Comparison of ENCODE assay signal across 13 cellular contexts in the genomic region with DNA sequence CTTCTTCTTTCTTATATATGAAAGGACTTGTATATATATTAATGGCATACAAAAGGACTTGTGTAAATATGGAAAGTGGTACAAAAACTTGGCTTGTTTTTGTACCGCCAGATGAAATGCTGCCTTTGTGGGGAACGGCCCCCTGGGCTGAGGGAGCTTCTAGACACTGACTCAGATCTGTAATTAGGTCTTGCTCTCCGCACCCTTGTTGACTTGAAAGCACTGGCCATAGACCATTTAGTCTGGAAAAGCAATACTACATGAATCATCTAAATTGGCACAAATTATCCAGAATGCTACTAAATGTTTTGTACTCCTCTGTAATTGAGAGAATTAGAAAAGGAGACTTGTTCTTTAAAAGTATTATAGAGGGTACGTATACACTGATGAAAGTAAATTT.
DNase-seq lines count a peak whose midpoint lies in the region; ATAC-seq and TF ChIP-seq lines count a peak whose summit lies in the region.
"Had no signal": no experiment of that assay in that cellular context is flagged by ENCODE, and none has a peak within 500 bp of the region (broad histone marks: within the 10 kb centered on the region; RNA-seq: fewer than 3 reads in every experiment).

No MANE protein-coding gene starts in this region.

- H3T11ph ChIP-seq in H9 (ENCODE audit: low read length): no peak overlapping the region

- peak overlapping the region; percentile 65 for H3K27ac ChIP-seq in GM23248
- no peak overlapping the region for H3K27ac ChIP-seq in H9 (ENCODE audit: insufficient read length, low read depth, low read length)
- H3K27ac ChIP-seq: Peyer's patch, psoas muscle had no signal

- H2BK5ac ChIP-seq in H9 (ENCODE audit: insufficient read length, low read length): no peak overlapping the region

- H3K4me3 Mint-ChIP-seq in chondrocyte (ENCODE audit: unreplicated experiment) (no peak overlapping the region), osteocyte (ENCODE audit: unreplicated experiment) (no peak overlapping the region), H9 (no peak overlapping the region)
- H3K4me3 Mint-ChIP-seq: activated CD4-positive, alpha-beta memory T cell treated with anti-CD3 and anti-CD28 coated beads, Interleukin-2, amount 10 ng/mL, durations not matched to agents 7 days and 5 days; activated naive CD4-positive, alpha-beta T cell treated with anti-CD3 and anti-CD28 coated beads, Interleukin-2, amount 10 ng/mL, durations not matched to agents 7 days and 5 days had no signal

- DNase-seq in GM23248: peak; percentile 84
- peak; percentile 38 for DNase-seq in NCI-H345 (lab: John Stamatoyannopoulos, UW)
- no peak for DNase-seq in chondrocyte (ENCODE audit: low spot score)
- DNase-seq in osteocyte (ENCODE audit: extremely low spot score, unreplicated experiment): no peak
- DNase-seq in H9: no peak
- DNase-seq in KG1 (lab: John Stamatoyannopoulos, UW): no peak
- no peak for DNase-seq in NCI-H2029 treated with DMSO at 0.1 percent for 48 hours (lab: John Stamatoyannopoulos, UW)
- DNase-seq: activated CD4-positive, alpha-beta memory T cell treated with anti-CD3 and anti-CD28 coated beads, Interleukin-2, amount 10 ng/mL, durations not matched to agents 7 days and 5 days; activated naive CD4-positive, alpha-beta T cell treated with anti-CD3 and anti-CD28 coated beads, Interleukin-2, amount 10 ng/mL, durations not matched to agents 7 days and 5 days; Peyer's patch; psoas muscle; T1000 had no signal

- H2BK20ac ChIP-seq in H9 (ENCODE audit: low read depth, low read length, poor library complexity, severe bottlenecking): no peak overlapping the region

- no peaks in the 10 kb centered on the region for H3K27me3 Mint-ChIP-seq in chondrocyte (ENCODE audit: low read depth)
- H3K27me3 Mint-ChIP-seq in osteocyte (ENCODE audit: unreplicated experiment): no peaks in the 10 kb centered on the region
- H3K27me3 Mint-ChIP-seq in H9 (ENCODE audit: low read depth): no peaks in the 10 kb centered on the region
- H3K27me3 Mint-ChIP-seq: activated CD4-positive, alpha-beta memory T cell treated with anti-CD3 and anti-CD28 coated beads, Interleukin-2, amount 10 ng/mL, durations not matched to agents 7 days and 5 days; activated naive CD4-positive, alpha-beta T cell treated with anti-CD3 and anti-CD28 coated beads, Interleukin-2, amount 10 ng/mL, durations not matched to agents 7 days and 5 days had no signal

- H2AFZ ChIP-seq in GM23248: no peak overlapping the region
- no peak overlapping the region for H2AFZ ChIP-seq in H9 (ENCODE audit: low read length)

- no peak overlapping the region for H3K14ac ChIP-seq in H9 (ENCODE audit: insufficient read depth, low read length)

- H3K27ac Mint-ChIP-seq in chondrocyte (ENCODE audit: unreplicated experiment) (peak overlapping the region; percentile 90), osteocyte (ENCODE audit: unreplicated experiment) (peak overlapping the region; percentile 82), H9 (0 out of 7 replicates have a peak overlapping the region, but pooled peaks of 1 of the 3 experiments have one; percentile 66)
- H3K27ac Mint-ChIP-seq: activated CD4-positive, alpha-beta memory T cell treated with anti-CD3 and anti-CD28 coated beads, Interleukin-2, amount 10 ng/mL, durations not matched to agents 7 days and 5 days; activated naive CD4-positive, alpha-beta T cell treated with anti-CD3 and anti-CD28 coated beads, Interleukin-2, amount 10 ng/mL, durations not matched to agents 7 days and 5 days had no signal

- TF ChIP-seq CTCF in chondrocyte (IDR thresholded peaks at IDR 0.05) (no peak), osteocyte (IDR thresholded peaks at IDR 0.05) (no peak), H9 (conservative IDR thresholded peaks at IDR 0.05) (no peak)

- no peaks in the 10 kb centered on the region for H3K9me3 Mint-ChIP-seq in chondrocyte (ENCODE audit: low read depth)
- no peaks in the 10 kb centered on the region for H3K9me3 Mint-ChIP-seq in osteocyte (ENCODE audit: unreplicated experiment)
- H3K9me3 Mint-ChIP-seq in H9: no peaks in the 10 kb centered on the region
- H3K9me3 Mint-ChIP-seq: activated CD4-positive, alpha-beta memory T cell treated with anti-CD3 and anti-CD28 coated beads, Interleukin-2, amount 10 ng/mL, durations not matched to agents 7 days and 5 days; activated naive CD4-positive, alpha-beta T cell treated with anti-CD3 and anti-CD28 coated beads, Interleukin-2, amount 10 ng/mL, durations not matched to agents 7 days and 5 days had no signal

- no peak overlapping the region for H3K4ac ChIP-seq in H9 (ENCODE audit: low read depth, low read length)

- no peak overlapping the region for H2BK120ac ChIP-seq in H9 (ENCODE audit: low read depth, low read length, poor library complexity, severe bottlenecking)

- no peak overlapping the region for H2AK5ac ChIP-seq in H9 (ENCODE audit: insufficient read length, low read length)

- no peaks in the 10 kb centered on the region for H3K79me1 ChIP-seq in H9 (ENCODE audit: insufficient read depth, low read depth, low read length, poor library complexity, severe bottlenecking)

- peak overlapping the region; percentile 27; the same call in 1 of the 2 replicates for H3K9ac ChIP-seq in GM23248
- H3K9ac ChIP-seq in H9 (ENCODE audit: extremely low read depth, insufficient read length, low read length): no peak overlapping the region

- no peak overlapping the region for H4K91ac ChIP-seq in H9 (ENCODE audit: insufficient read length, low read depth, low read length)

- 6 to 7% methylated on average over 4 of the region's 4 CpGs for WGBS in GM23248 (ENCODE audit: low coverage in 1 of 2, low lambda C conversion rate in 2 of 2, missing lambda C conversion rate in 2 of 2), 2 experiments
- no CpG with 5 or more reads among the region's 4 CpGs for WGBS in H9 (ENCODE audit: extremely low coverage, insufficient read length, low lambda C conversion rate)

- H3K18ac ChIP-seq in H9 (ENCODE audit: insufficient read length, low read depth, low read length): no peak overlapping the region

- H3F3A ChIP-seq in GM23248 (ENCODE audit: insufficient read depth): peaks cover 40% of the 10 kb centered on the region

- no peak overlapping the region for H3K23ac ChIP-seq in H9 (ENCODE audit: insufficient read length, low read depth, low read length)

- H3K9me2 ChIP-seq in GM23248 (ENCODE audit: insufficient read depth): no peaks in the 10 kb centered on the region

- H3K79me2 ChIP-seq in GM23248 (ENCODE audit: insufficient read depth): peaks cover 82% of the 10 kb centered on the region
- H3K79me2 ChIP-seq in H9 (ENCODE audit: insufficient read depth, low read length): no peaks in the 10 kb centered on the region

- H3K9me3 ChIP-seq in GM23248 (ENCODE audit: low read depth): no peaks in the 10 kb centered on the region
- H3K9me3 ChIP-seq in H9 (ENCODE audit: control insufficient read depth, low read depth, low read length): no peaks in the 10 kb centered on the region
- H3K9me3 ChIP-seq: Peyer's patch, psoas muscle had no signal

- H3K4me1 Mint-ChIP-seq in chondrocyte (ENCODE audit: low read depth) (peaks cover 73% of the 10 kb centered on the region), osteocyte (ENCODE audit: unreplicated experiment) (peaks cover 49% of the 10 kb centered on the region), H9 (peaks cover 29% of the 10 kb centered on the region in 2 experiments)
- H3K4me1 Mint-ChIP-seq: activated CD4-positive, alpha-beta memory T cell treated with anti-CD3 and anti-CD28 coated beads, Interleukin-2, amount 10 ng/mL, durations not matched to agents 7 days and 5 days; activated naive CD4-positive, alpha-beta T cell treated with anti-CD3 and anti-CD28 coated beads, Interleukin-2, amount 10 ng/mL, durations not matched to agents 7 days and 5 days had no signal

- 0 out of 2 replicates have a peak overlapping the region, but pooled peaks have one; percentile 35 for H3K4me3 ChIP-seq in GM23248
- H3K4me3 ChIP-seq: Peyer's patch, psoas muscle had no signal

- no peak overlapping the region for H2BK15ac ChIP-seq in H9 (ENCODE audit: low read depth, low read length)

- no peak overlapping the region for H3K56ac ChIP-seq in H9 (ENCODE audit: insufficient read length, low read depth, low read length)

- H2BK12ac ChIP-seq in H9 (ENCODE audit: insufficient read length, low read depth, low read length): no peak overlapping the region

- H4K5ac ChIP-seq in H9 (ENCODE audit: insufficient read length, low read depth, low read length): no peak overlapping the region

- H3K23me2 ChIP-seq in H9 (ENCODE audit: insufficient read length, low read depth, low read length, poor library complexity, severe bottlenecking): no peaks in the 10 kb centered on the region

- H3K27me3 ChIP-seq in GM23248 (replicated peaks; ENCODE audit: insufficient read depth) (no peaks in the 10 kb centered on the region), H9 (ENCODE audit: insufficient read depth, low read length) (no peaks in the 10 kb centered on the region)
- H3K27me3 ChIP-seq: Peyer's patch had no signal

- H3K4me1 ChIP-seq in GM23248 (ENCODE audit: insufficient read depth) (peaks cover 48% of the 10 kb centered on the region), H9 (ENCODE audit: insufficient read depth, low read length) (peaks cover 5% of the 10 kb centered on the region; the same call in 1 of the 2 replicates)
- H3K4me1 ChIP-seq: Peyer's patch, psoas muscle had no signal

- H4K8ac ChIP-seq in H9 (replicated peaks; ENCODE audit: insufficient read length, low read depth, low read length): no peak overlapping the region

- in situ Hi-C loops in GM23248 (cut with MboI): no loop called here

- H3K36me3 Mint-ChIP-seq in chondrocyte (ENCODE audit: low read depth): peaks cover 4% of the 10 kb centered on the region
- H3K36me3 Mint-ChIP-seq in osteocyte (ENCODE audit: unreplicated experiment): peaks cover 7% of the 10 kb centered on the region
- peaks cover 0 to 10% (median 0%) of the 10 kb centered on the region in 3 experiments; a peak in 2 of 7 replicates for H3K36me3 Mint-ChIP-seq in H9 (ENCODE audit: insufficient read depth in 1 of 3, low read depth in 3 of 3)

- H4K20me1 ChIP-seq in GM23248 (ENCODE audit: insufficient read depth): no peaks in the 10 kb centered on the region
- no peaks in the 10 kb centered on the region for H4K20me1 ChIP-seq in H9 (ENCODE audit: control insufficient read depth, insufficient read depth, insufficient read length)

- H3K36me3 ChIP-seq in GM23248 (ENCODE audit: low read depth): no peaks in the 10 kb centered on the region
- H3K36me3 ChIP-seq: Peyer's patch had no signal

- peak overlapping the region; percentile 64 for H3K4me2 ChIP-seq in GM23248 (ENCODE audit: unreplicated experiment)
- no peak overlapping the region for H3K4me2 ChIP-seq in H9 (ENCODE audit: insufficient read depth, insufficient read length, low read length)

- no peak for ATAC-seq in HG02759 (IDR thresholded peaks at IDR 0.05; ENCODE audit: unreplicated experiment)
- ATAC-seq: psoas muscle had no signal

Comparison
In these comparisons a context has a peak if more than half of its experiments do, and no peak if none do; other contexts are left out.
1. DNase-seq: peak in GM23248 (single experiment) and NCI-H345 (single experiment); none in chondrocyte (single experiment), osteocyte (single experiment), H9 (single experiment), KG1 (single experiment) and NCI-H2029 treated with DMSO at 0.1 percent for 48 hours (single experiment).